ENCODE assay signal across 11 cellular contexts in genomic region chr3:159091936-159092335, GRCh38. TPM values are rescaled to one million over a fixed set of nuclear protein-coding genes. Genes with fewer than 3 reads are reported as not detected.
"Had no signal": no experiment of that assay in that cellular context is flagged by ENCODE, and none has a peak within 500 bp of the region (broad histone marks: within the 10 kb centered on the region; RNA-seq: fewer than 3 reads in every experiment).

No MANE protein-coding gene starts in this region.

- H3K27me3 ChIP-seq: ovary had no signal

- H3K27ac Mint-ChIP-seq: activated CD4-positive, alpha-beta memory T cell treated with anti-CD3 and anti-CD28 coated beads for 36 hours; activated T-cell treated with anti-CD3 and anti-CD28 coated beads, Interleukin-2, amount 50 U/mL, for 72 hours had no signal

- H3K4me3 ChIP-seq: ovary had no signal

- H3K36me3 Mint-ChIP-seq: activated CD4-positive, alpha-beta memory T cell treated with anti-CD3 and anti-CD28 coated beads for 36 hours had no signal

- DNase-seq: activated CD4-positive, alpha-beta memory T cell treated with anti-CD3 and anti-CD28 coated beads for 36 hours; activated T-cell treated with anti-CD3 and anti-CD28 coated beads, Interleukin-2, amount 50 U/mL, for 72 hours; aorta; ovary; stimulated activated CD4-positive, alpha-beta T cell treated with anti-CD3 and anti-CD28 coated beads, Interleukin-12 subunit alpha, Interleukin-12 subunit beta, amount 100 ng/mL, for 4 hours; stimulated activated naive CD4-positive, alpha-beta T cell treated with Interleukin-2 at 50 U/mL for 16 hours; trophoblast cell had no signal

- H3K4me1 Mint-ChIP-seq: neural crest cell had no signal

- H3K4me3 Mint-ChIP-seq: activated CD4-positive, alpha-beta memory T cell treated with anti-CD3 and anti-CD28 coated beads for 36 hours; activated T-cell treated with anti-CD3 and anti-CD28 coated beads, Interleukin-2, amount 50 U/mL, for 72 hours; neural crest cell had no signal

- H3K36me3 ChIP-seq: ovary had no signal

- H3K9me3 ChIP-seq: ovary had no signal

- H3K27ac ChIP-seq: ovary had no signal

- H3K27me3 Mint-ChIP-seq: activated CD4-positive, alpha-beta memory T cell treated with anti-CD3 and anti-CD28 coated beads for 36 hours had no signal

- ATAC-seq: activated T-cell treated with anti-CD3 and anti-CD28 coated beads, Interleukin-2, amount 50 U/mL, for 72 hours had no signal

- H3K9me3 Mint-ChIP-seq: neural crest cell had no signal

RNA-seq across cellular contexts. Expression of gene IQCJ, which starts 22.8 kb away (rescaled TPM):
- total RNA-seq: activated CD4-positive, alpha-beta memory T cell treated with anti-CD3 and anti-CD28 coated beads for 36 hours; activated T-cell treated with anti-CD3 and anti-CD28 coated beads, Interleukin-2, amount 50 U/mL, for 72 hours; bronchial epithelial cell; kidney epithelial cell; neural crest cell had no signal
- polyA plus RNA-seq: aorta, fibroblast of lung, ovary had no signal
